8 cellular contexts compared by ENCODE assay signal in the genomic region with DNA sequence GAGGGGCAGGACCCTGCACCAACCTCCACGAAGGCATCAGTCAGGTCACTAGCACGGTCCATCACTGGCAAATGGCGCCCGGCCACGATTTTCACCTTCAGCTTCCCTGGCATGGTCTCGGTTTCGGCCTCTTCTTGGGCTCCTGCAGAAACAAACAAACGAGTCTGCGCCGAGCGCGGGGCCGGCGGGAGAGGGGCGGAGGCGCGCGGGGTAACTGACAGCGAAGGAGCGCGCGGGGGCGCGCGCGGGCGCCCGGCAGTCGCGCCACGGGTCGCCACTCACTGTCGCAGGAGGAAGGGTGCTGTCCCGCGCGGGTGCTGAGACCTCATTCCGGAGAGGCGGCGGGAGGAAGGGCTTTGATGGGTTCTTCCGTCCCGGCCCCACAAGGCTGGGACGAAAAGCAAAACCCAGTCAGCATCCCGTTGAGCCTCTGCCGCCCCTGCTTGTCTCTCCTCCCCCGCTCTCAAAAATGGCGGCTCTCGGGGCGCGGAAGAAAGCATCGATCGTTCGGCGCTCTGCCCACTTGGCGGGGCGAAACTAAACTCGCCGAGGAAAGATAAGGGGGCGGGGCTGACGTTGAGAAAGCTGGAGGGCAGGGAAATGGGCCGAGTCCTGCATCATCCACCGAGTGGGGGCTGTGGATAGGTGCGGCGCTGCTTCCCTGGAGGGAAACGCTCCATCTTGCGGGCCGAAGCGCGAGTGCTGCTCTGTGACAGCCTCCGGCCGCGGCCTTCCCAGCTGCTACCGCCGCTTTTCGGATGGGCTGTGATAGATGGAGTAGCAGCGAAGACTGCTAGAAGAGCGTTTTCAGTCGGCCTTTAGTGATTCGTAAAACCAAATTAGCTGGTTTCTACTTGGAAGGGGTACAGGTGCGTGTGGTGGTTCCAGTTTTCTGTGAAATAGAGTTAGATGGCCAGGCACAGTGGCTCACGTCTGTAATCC. TPM values are rescaled to one million over a fixed set of nuclear protein-coding genes. Genes with fewer than 3 reads are reported as not detected.
DNase-seq lines count a peak whose midpoint lies in the region; ATAC-seq and TF ChIP-seq lines count a peak whose summit lies in the region.

Gene C2CD5 (minus strand): TSS at position 505 of the 942 bp plus-strand sequence. CDS start 392 bp downstream, at position 113.

- no peak for TF ChIP-seq CTCF in activated B cell treated with CpG ODN at 0.5 μM for 24 hours (IDR thresholded peaks at IDR 0.05)

- H3K4me1 Mint-ChIP-seq in activated B cell treated with CpG ODN at 0.5 μM for 24 hours = peaks cover 42% of the 10 kb centered on the region

- ATAC-seq in GM18873 (IDR thresholded peaks at IDR 0.05; ENCODE audit: low FRiP score, unreplicated experiment) (peak; percentile 85), HG03139 (IDR thresholded peaks at IDR 0.05; ENCODE audit: unreplicated experiment) (peak; percentile 67), activated B cell treated with CpG ODN at 0.5 μM for 24 hours (ENCODE audit: low read depth) (peak; percentile 89)

- CTCF ChIA-PET in activated B cell treated with CpG ODN at 0.5 μM for 24 hours (lab: Charles Lee) = interaction anchor here (1.1 to 1.4 kb wide), 2 partner anchors 15 to 86 kb away, joined by 3 to 9 read pairs; no protein-coding TSS in a partner anchor

- DNase-seq in AG08396 (ENCODE audit: low spot score) (peak; percentile 94), NCI-H2196 treated with DMSO at 0.1 percent for 48 hours (lab: John Stamatoyannopoulos, UW; ENCODE audit: unreplicated experiment) (peak; percentile 100), activated B cell treated with CpG ODN at 0.5 μM for 24 hours (peak; percentile 86), caudate nucleus (lab: John Stamatoyannopoulos, UW) (peak; percentile 37 to 97 (median 93)), inferior parietal cortex (ENCODE audit: extremely low spot score) (peak; percentile 94)
- peak; percentile 90 to 93 for DNase-seq in stimulated activated CD4-positive, alpha-beta T cell treated with anti-CD3 and anti-CD28 coated beads, Interleukin-12 subunit alpha, Interleukin-12 subunit beta, amount 100 ng/mL, for 24 hours (ENCODE audit: low read depth in 2 of 2)

- peaks cover 18% of the 10 kb centered on the region for H3K36me3 Mint-ChIP-seq in activated B cell treated with CpG ODN at 0.5 μM for 24 hours (ENCODE audit: low read depth)

- peak within 1 kb of the TSS; percentile 92 for H3K4me3 Mint-ChIP-seq in activated B cell treated with CpG ODN at 0.5 μM for 24 hours

- POLR2A ChIA-PET in activated B cell treated with CpG ODN at 0.5 μM for 24 hours (lab: Charles Lee) = interaction anchor here (0.6 to 2.6 kb wide), 15 partner anchors 9 to 1043 kb away, joined by 3 to 40 read pairs (median 7); partner anchors contain the start of genes ETNK1, GOLT1B, LDHB and RECQL

- H3K27me3 Mint-ChIP-seq in activated B cell treated with CpG ODN at 0.5 μM for 24 hours = no peaks in the 10 kb centered on the region

- intact Hi-C loops in activated B cell treated with CpG ODN at 0.5 μM for 24 hours (cut with micrococcal nuclease) = loop anchor here (1.0 to 2.0 kb wide), 7 partner anchors 16 to 1108 kb away; partner anchors contain the start of genes CMAS, ETNK1, GOLT1B and LDHB

- H3K27ac Mint-ChIP-seq in activated B cell treated with CpG ODN at 0.5 μM for 24 hours = peak within 1 kb of the TSS; percentile 96

- peak within 1 kb of the TSS; percentile 97 for H3K27ac ChIP-seq in caudate nucleus (ENCODE audit: low read depth, low read length)

- H3K9me3 Mint-ChIP-seq in activated B cell treated with CpG ODN at 0.5 μM for 24 hours = peaks cover under 1% of the 10 kb centered on the region

RNA-seq across cellular contexts. Expression of gene C2CD5, which starts in this region (rescaled TPM):
- total RNA-seq in activated B cell treated with CpG ODN at 0.5 μM for 24 hours = 30.7 and 38.4 TPM in 2 replicates

Comparison
In these comparisons a context has a peak if more than half of its experiments do, and no peak if none do; other contexts are left out.
1. Peak in every context shown above with its lines: DNase-seq, ATAC-seq and H3K27ac ChIP-seq.